In the genomic region with DNA sequence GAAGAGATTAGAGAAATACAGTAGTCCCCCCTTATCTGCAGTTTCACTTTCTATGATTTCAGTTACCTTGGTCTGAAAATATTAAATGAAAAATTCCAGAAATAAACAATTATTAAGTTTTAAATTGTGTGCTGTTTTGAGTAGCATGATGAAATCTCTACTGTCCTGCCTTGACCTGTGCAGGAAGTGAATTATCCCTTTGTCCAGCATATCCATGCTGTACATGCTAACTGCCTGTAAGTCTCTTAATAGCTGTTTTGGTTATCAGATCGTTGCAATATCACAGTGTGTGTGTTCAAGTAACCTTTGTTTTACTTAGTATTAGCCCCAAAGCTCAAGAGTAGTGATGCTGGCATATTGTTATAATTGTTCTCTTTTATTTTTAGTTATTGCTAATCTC, we compare ENCODE assay signal across 1 cellular context.
TF ChIP-seq lines count a peak whose summit lies in the region.

No MANE protein-coding gene starts in this region.

TF ChIP-seq in K562, 482 proteins besides CTCF, POLR2A, EP300 and RAD21 (continued from another document):
- TF ChIP-seq KAT2B (IDR thresholded peaks at IDR 0.05; ENCODE audit: low read depth, low read length) = no peak
- TF ChIP-seq CEBPG (CRISPR knock-in tag; IDR thresholded peaks at IDR 0.05) = no peak
- peak in 1 of 2 experiments; percentile 66; a peak in 2 of 4 replicates for TF ChIP-seq CEBPG (tag; conservative IDR thresholded peaks at IDR 0.05 in 1 of 2, IDR thresholded peaks at IDR 0.05 in 1 of 2)
- peak; percentile 68 for TF ChIP-seq ETV1 (tag; conservative IDR thresholded peaks at IDR 0.05; ENCODE audit: low read depth)
- TF ChIP-seq, protein P1, sequence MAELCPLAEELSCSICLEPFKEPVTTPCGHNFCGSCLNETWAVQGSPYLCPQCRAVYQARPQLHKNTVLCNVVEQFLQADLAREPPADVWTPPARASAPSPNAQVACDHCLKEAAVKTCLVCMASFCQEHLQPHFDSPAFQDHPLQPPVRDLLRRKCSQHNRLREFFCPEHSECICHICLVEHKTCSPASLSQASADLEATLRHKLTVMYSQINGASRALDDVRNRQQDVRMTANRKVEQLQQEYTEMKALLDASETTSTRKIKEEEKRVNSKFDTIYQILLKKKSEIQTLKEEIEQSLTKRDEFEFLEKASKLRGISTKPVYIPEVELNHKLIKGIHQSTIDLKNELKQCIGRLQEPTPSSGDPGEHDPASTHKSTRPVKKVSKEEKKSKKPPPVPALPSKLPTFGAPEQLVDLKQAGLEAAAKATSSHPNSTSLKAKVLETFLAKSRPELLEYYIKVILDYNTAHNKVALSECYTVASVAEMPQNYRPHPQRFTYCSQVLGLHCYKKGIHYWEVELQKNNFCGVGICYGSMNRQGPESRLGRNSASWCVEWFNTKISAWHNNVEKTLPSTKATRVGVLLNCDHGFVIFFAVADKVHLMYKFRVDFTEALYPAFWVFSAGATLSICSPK (IDR thresholded peaks at IDR 0.05; ENCODE audit: borderline replicate concordance) = no peak
- TF ChIP-seq, protein P2, sequence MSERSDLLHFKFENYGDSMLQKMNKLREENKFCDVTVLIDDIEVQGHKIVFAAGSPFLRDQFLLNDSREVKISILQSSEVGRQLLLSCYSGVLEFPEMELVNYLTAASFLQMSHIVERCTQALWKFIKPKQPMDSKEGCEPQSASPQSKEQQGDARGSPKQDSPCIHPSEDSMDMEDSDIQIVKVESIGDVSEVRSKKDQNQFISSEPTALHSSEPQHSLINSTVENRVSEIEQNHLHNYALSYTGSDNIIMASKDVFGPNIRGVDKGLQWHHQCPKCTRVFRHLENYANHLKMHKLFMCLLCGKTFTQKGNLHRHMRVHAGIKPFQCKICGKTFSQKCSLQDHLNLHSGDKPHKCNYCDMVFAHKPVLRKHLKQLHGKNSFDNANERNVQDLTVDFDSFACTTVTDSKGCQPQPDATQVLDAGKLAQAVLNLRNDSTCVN (CRISPR knock-in tag; IDR thresholded peaks at IDR 0.05) = no peak
- TF ChIP-seq RBM22 (IDR thresholded peaks at IDR 0.05; ENCODE audit: low read depth, low read length, poor library complexity, severe bottlenecking) = no peak
- TF ChIP-seq, protein P3, sequence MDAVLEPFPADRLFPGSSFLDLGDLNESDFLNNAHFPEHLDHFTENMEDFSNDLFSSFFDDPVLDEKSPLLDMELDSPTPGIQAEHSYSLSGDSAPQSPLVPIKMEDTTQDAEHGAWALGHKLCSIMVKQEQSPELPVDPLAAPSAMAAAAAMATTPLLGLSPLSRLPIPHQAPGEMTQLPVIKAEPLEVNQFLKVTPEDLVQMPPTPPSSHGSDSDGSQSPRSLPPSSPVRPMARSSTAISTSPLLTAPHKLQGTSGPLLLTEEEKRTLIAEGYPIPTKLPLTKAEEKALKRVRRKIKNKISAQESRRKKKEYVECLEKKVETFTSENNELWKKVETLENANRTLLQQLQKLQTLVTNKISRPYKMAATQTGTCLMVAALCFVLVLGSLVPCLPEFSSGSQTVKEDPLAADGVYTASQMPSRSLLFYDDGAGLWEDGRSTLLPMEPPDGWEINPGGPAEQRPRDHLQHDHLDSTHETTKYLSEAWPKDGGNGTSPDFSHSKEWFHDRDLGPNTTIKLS (IDR thresholded peaks at IDR 0.05; ENCODE audit: borderline replicate concordance, low read depth) = no peak
